8 cellular contexts compared by ENCODE assay signal in genomic region chr11:747176-748006, GRCh38. TPM values are rescaled to one million over a fixed set of nuclear protein-coding genes. Genes with fewer than 3 reads are reported as not detected.
DNase-seq lines count a peak whose midpoint lies in the region; ATAC-seq and TF ChIP-seq lines count a peak whose summit lies in the region.

TALDO1 (plus strand) TSS chr11:747464; CDS start chr11:747482, 18 bp downstream.

- peaks cover 9% of the 10 kb centered on the region for H3K36me3 Mint-ChIP-seq in MCF 10A (ENCODE audit: insufficient read depth, unreplicated experiment)

- no peaks in the 10 kb centered on the region for H3K27me3 Mint-ChIP-seq in MCF 10A (ENCODE audit: insufficient read depth, unreplicated experiment)

- peak; percentile 15 for TF ChIP-seq CTCF in MCF 10A (IDR thresholded peaks at IDR 0.05; ENCODE audit: unreplicated experiment)

- H3K4me3 Mint-ChIP-seq in MCF 10A (ENCODE audit: unreplicated experiment): peak within 1 kb of the TSS; percentile 82

- intact Hi-C loops in MCF 10A (cut with micrococcal nuclease): loop anchor here (2.0 kb wide), 1 partner anchor 19 kb away; no protein-coding TSS in a partner anchor

- CTCF ChIA-PET in MCF 10A (lab: Yijun Ruan, JAX): interaction anchor here (0.6 to 3.3 kb wide), 14 partner anchors 9 to 407 kb away, joined by 3 to 18 read pairs (median 4); no protein-coding TSS in a partner anchor

- POLR2A ChIA-PET in MCF 10A (lab: Yijun Ruan, JAX): interaction anchor here (0.5 to 5.6 kb wide), 19 partner anchors 14 to 1150 kb away, joined by 3 to 125 read pairs (median 7); partner anchors contain the start of genes DEAF1, EPS8L2, GATD1 and HRAS

- H3K4me1 Mint-ChIP-seq in MCF 10A (ENCODE audit: insufficient read depth, unreplicated experiment): peaks cover 4% of the 10 kb centered on the region

- H3K9me3 ChIP-seq in iPS-18c (ENCODE audit: control insufficient read depth, insufficient read depth, low read length): no peaks in the 10 kb centered on the region

- ATAC-seq in HG03025 (IDR thresholded peaks at IDR 0.05; ENCODE audit: low FRiP score, unreplicated experiment): peak; percentile 70

- DNase-seq in SIG-M5 treated with dmso at 0.1 percent for 504 hours (lab: John Stamatoyannopoulos, UW; ENCODE audit: unreplicated experiment): peak; percentile 83
- DNase-seq in SIG-M5 (lab: John Stamatoyannopoulos, UW): no peak
- DNase-seq in NCI-H2081 (lab: John Stamatoyannopoulos, UW): peak; percentile 89 to 92
- DNase-seq in UCSD-AML1 (lab: John Stamatoyannopoulos, UW; ENCODE audit: unreplicated experiment): peak; percentile 93
- peak; percentile 88 for DNase-seq in MCF 10A (ENCODE audit: unreplicated experiment)

- H3K27ac Mint-ChIP-seq in MCF 10A (ENCODE audit: low read depth, unreplicated experiment): peak within 1 kb of the TSS; percentile 63

- peak within 1 kb of the TSS; percentile 43 to 94 (median 86) for H3K27ac ChIP-seq in skin epidermis

- H3K9me3 Mint-ChIP-seq in MCF 10A (ENCODE audit: unreplicated experiment): no peaks in the 10 kb centered on the region

- peak within 1 kb of the TSS; percentile 86 for H3K4me3 ChIP-seq in iPS-18c (ENCODE audit: insufficient read depth, low read depth, low read length)
- peak within 1 kb of the TSS; percentile 81 to 98 (median 96) for H3K4me3 ChIP-seq in skin epidermis

- BruUV-seq in MCF 10A (replicated peaks; lab: Mats Ljungman, UMichigan): no TSS peak

RNA-seq across cellular contexts. Expression of gene TALDO1, which starts in this region (rescaled TPM):
- total RNA-seq in MCF 10A (2022): 93.8 and 137 TPM in 2 replicates
